In the genomic region with DNA sequence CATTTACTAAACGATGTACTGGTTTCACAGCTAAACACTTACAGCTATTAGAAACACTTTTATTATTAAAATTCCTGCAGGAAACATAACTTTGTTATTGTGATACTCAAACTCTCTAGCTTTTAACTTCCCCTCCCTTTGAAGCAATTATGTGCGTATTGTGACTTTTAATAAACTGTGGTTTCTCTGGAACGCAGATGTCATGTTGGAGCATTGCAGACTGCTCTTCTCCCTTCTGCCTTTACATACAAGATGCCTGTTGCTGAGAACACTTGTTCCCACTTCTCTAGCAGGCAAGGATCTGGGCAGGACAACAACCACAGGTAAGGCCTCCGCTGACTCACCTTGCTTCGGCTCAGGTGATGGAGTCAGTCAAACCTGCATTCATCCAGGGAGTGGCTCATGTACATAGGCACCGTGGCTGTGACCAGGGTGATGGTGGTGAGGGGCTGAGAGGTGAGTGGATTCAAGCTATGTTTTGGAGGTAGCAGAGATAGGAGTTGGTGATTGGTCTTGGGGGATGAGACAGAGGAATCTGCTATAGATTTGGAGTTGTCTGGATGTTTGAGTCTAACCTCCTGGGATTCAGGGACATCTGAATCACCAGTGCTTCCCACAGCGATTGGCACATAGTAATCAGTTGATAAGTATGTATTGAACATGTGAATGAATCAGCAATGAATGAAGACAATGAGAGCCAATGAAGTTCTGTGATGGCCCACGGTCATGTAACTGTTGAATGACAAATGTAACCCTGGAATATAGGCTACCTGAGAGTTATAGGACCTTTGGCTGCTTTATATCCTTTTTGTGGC, we compare ENCODE assay signal across 20 cellular contexts.
"Had no signal": no experiment of that assay in that cellular context is flagged by ENCODE, and none has a peak within 500 bp of the region (broad histone marks: within the 10 kb centered on the region; RNA-seq: fewer than 3 reads in every experiment).

No MANE protein-coding gene starts in this region.

- H3K9me3 ChIP-seq: adrenal gland, prostate gland, SK-N-SH, upper lobe of left lung had no signal

- H3K36me3 Mint-ChIP-seq: natural killer cell treated with Interleukin-12 subunit alpha and Interleukin-12 subunit beta and Interleukin-15 and Interleukin-18, amount 100 ng/mL, for 72 hours; T-cell had no signal

- H2AFZ ChIP-seq: hepatocyte had no signal

- H3K4me1 Mint-ChIP-seq: T-cell had no signal

- H3K27ac Mint-ChIP-seq: activated T-helper 2 cell treated with anti-CD3 and anti-CD28 coated beads, Interferon-gamma antibody, Interleukin-2, Interleukin-4, amounts not matched to agents 10 μg/mL and 5 μg/mL and 100 μg/mL, durations not matched to agents 14 hours and 24 hours and 36 hours; natural killer cell treated with Interleukin-12 subunit alpha and Interleukin-12 subunit beta and Interleukin-15 and Interleukin-18, amount 100 ng/mL, for 72 hours; T-cell had no signal

- H3K4me2 ChIP-seq: hepatocyte, SK-N-SH had no signal

- ATAC-seq: natural killer cell treated with Interleukin-12 subunit alpha and Interleukin-12 subunit beta and Interleukin-15 and Interleukin-18, amount 100 ng/mL, for 72 hours; stimulated activated naive CD8-positive, alpha-beta T cell treated with anti-CD3 and anti-CD28 coated beads, Interleukin-15, Interleukin-2, amounts not matched to agents 100 U/mL and 50 U/mL, for 24 hours; T-cell had no signal

- H3K4me3 ChIP-seq: adrenal gland, coronary artery, hepatocyte, prostate gland, skin epidermis, upper lobe of left lung had no signal

- H3K9me3 Mint-ChIP-seq: activated T-helper 2 cell treated with anti-CD3 and anti-CD28 coated beads, Interferon-gamma antibody, Interleukin-2, Interleukin-4, amounts not matched to agents 10 μg/mL and 5 μg/mL and 100 μg/mL, durations not matched to agents 14 hours and 24 hours and 36 hours; natural killer cell treated with Interleukin-12 subunit alpha and Interleukin-12 subunit beta and Interleukin-15 and Interleukin-18, amount 100 ng/mL, for 72 hours had no signal

- H3K4me3 Mint-ChIP-seq: natural killer cell treated with Interleukin-12 subunit alpha and Interleukin-12 subunit beta and Interleukin-15 and Interleukin-18, amount 100 ng/mL, for 72 hours; T-cell had no signal

- H3K36me3 ChIP-seq: adrenal gland, prostate gland, upper lobe of left lung had no signal

- H3K27me3 ChIP-seq: adrenal gland, hepatocyte, upper lobe of left lung had no signal

- H3K9ac ChIP-seq: SK-N-SH had no signal

- DNase-seq: activated CD4-positive, alpha-beta T cell treated with anti-CD3 and anti-CD28 coated beads for 1 hour; activated CD4-positive, alpha-beta T cell treated with anti-CD3 and anti-CD28 coated beads, Interleukin-2, amount 50 U/mL, for 4 hours; activated naive CD4-positive, alpha-beta T cell treated with anti-CD3 and anti-CD28 coated beads, Interleukin-2, amount 50 U/mL, for 16 hours; activated T-cell treated with anti-CD3 and anti-CD28 coated beads for 4 hours; adrenal gland; central memory CD4-positive, alpha-beta T cell; right cardiac atrium; SK-N-SH; stimulated activated CD4-positive, alpha-beta T cell treated with anti-CD3 and anti-CD28 coated beads, Interleukin-15, amount 100 ng/mL, for 24 hours; stimulated activated CD4-positive, alpha-beta T cell treated with anti-CD3 and anti-CD28 coated beads, Interleukin-4, amount 100 ng/mL, for 1 hour; stimulated activated naive CD8-positive, alpha-beta T cell treated with anti-CD3 and anti-CD28 coated beads, Interleukin-15, Interleukin-2, amounts not matched to agents 100 U/mL and 50 U/mL, for 24 hours; T-cell; T-helper 9 cell; upper lobe of left lung had no signal

- H3K79me2 ChIP-seq: hepatocyte had no signal

- H3K27ac ChIP-seq: adrenal gland, hepatocyte, prostate gland, upper lobe of left lung had no signal

- H3K4me1 ChIP-seq: adrenal gland, prostate gland had no signal
